In the genomic region with DNA sequence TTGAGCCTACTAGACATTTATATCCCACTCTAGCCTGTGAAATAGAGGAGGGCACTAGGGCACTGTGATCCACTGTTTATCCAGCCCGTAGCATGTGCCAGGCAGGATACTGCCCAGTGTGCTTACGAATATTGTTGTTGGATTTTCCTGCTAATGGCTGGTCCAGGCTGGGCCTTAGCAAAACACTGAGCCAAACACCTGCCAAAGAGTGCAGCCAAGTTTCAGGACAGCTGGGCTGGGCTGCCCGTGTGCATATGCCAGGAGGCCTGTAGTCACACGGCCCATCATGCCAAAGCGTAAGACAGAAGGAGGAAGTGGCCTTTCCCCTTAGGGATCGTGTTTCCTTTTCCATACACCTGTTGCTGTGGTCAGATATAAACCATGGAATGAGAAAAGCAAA, we compare ENCODE assay signal across 1 cellular context.
TF ChIP-seq lines count a peak whose summit lies in the region.

No MANE protein-coding gene starts in this region.

TF ChIP-seq in H1, 55 proteins besides CTCF, POLR2A, EP300 and RAD21:
- TF ChIP-seq JUN (IDR thresholded peaks at IDR 0.05; ENCODE audit: low read depth, low read length) (no peak), RFX5 (IDR thresholded peaks at IDR 0.05; ENCODE audit: borderline replicate concordance, low read depth, low read length) (no peak), MAFK (IDR thresholded peaks at IDR 0.05; ENCODE audit: low read depth, low read length) (no peak), TEAD4 (IDR thresholded peaks at IDR 0.05; ENCODE audit: low read depth, low read length) (no peak), KDM1A (IDR thresholded peaks at IDR 0.05; ENCODE audit: borderline replicate concordance, low read length) (no peak), BCL11A (IDR thresholded peaks at IDR 0.05; ENCODE audit: low read depth in 2 of 2, low read length in 2 of 2) (no peak), SAP30 (IDR thresholded peaks at IDR 0.05; ENCODE audit: insufficient read depth, insufficient replicate concordance, low read length) (no peak), SRF (IDR thresholded peaks at IDR 0.05; ENCODE audit: low read depth, low read length) (no peak), RXRA (IDR thresholded peaks at IDR 0.05; ENCODE audit: insufficient read depth, low read depth, low read length) (no peak)
TF ChIP-seq in H1: peak in this region for 0.
